In genomic region chr2:179561702-179562101, GRCh38 we compare ENCODE assay signal across 20 cellular contexts.
DNase-seq lines count a peak whose midpoint lies in the region; ATAC-seq and TF ChIP-seq lines count a peak whose summit lies in the region.
"Had no signal": no experiment of that assay in that cellular context is flagged by ENCODE, and none has a peak within 500 bp of the region (broad histone marks: within the 10 kb centered on the region; RNA-seq: fewer than 3 reads in every experiment).

No MANE protein-coding gene starts in this region.

- H3K27me3 ChIP-seq in liver (ENCODE audit: control insufficient read depth in 4 of 4, insufficient read depth in 4 of 4, low read length in 3 of 4) (no peaks in the 10 kb centered on the region), stomach (no peaks in the 10 kb centered on the region)
- H3K27me3 ChIP-seq: BE2C, brain microvascular endothelial cell had no signal

- H3K4me3 ChIP-seq in liver (ENCODE audit: low read depth in 1 of 3, low read length in 3 of 3) (peak overlapping the region; percentile 45 to 53 (median 49)), stomach (peak overlapping the region; percentile 1 to 30 (median 14))
- H3K4me3 ChIP-seq: left ventricle myocardium inferior, SK-N-MC, skin epidermis had no signal

- H3K27ac ChIP-seq in liver (ENCODE audit: low read depth in 1 of 2, low read length in 2 of 2) (peak overlapping the region; percentile 49 to 70), stomach (peak overlapping the region in 4 of 5 donors; percentile 1 to 52 (median 34))
- H3K27ac ChIP-seq: brain microvascular endothelial cell, epithelial cell of prostate, left ventricle myocardium inferior, parathyroid adenoma, SK-N-MC, skin epidermis had no signal

- WGBS in liver = 24% methylated on average over 2 of the region's 2 CpGs
- WGBS in stomach, 5 donors = 26 to 60% (median 35%) methylated on average over 2 of the region's 2 CpGs

- ATAC-seq in GM18517 (IDR thresholded peaks at IDR 0.05; ENCODE audit: unreplicated experiment) (no peak), GM21825 (IDR thresholded peaks at IDR 0.05; ENCODE audit: unreplicated experiment) (no peak)
- ATAC-seq: activated CD4-positive, CD25-positive, alpha-beta regulatory T cell treated with anti-CD3 and anti-CD28 coated beads, Interleukin-2, amount 50 U/mL, for 24 hours; Panc1 had no signal

- TF ChIP-seq POLR2A in stomach (IDR thresholded peaks at IDR 0.05) = no peak

- peak; percentile 31 for DNase-seq in NCI-H1417 treated with DMSO at 0.1 percent for 48 hours (lab: John Stamatoyannopoulos, UW)
- peak; percentile 76 for DNase-seq in NCI-H2227 treated with DMSO at 0.1 percent for 48 hours (lab: John Stamatoyannopoulos, UW)
- DNase-seq in stomach = no peak
- DNase-seq in activated CD8-positive, alpha-beta memory T cell treated with anti-CD3 and anti-CD28 coated beads for 24 hours = no peak
- DNase-seq: BE2C; brain microvascular endothelial cell; Caco-2; HFFc6; left ventricle myocardium inferior; NCI-H526; stimulated activated CD4-positive, alpha-beta T cell treated with anti-CD3 and anti-CD28 coated beads, Interleukin-4, amount 100 ng/mL, for 24 hours had no signal

- H3K9ac ChIP-seq in liver (ENCODE audit: low read depth in 1 of 2, low read length in 2 of 2) = peak overlapping the region; percentile 56 to 78
- H3K9ac ChIP-seq: parathyroid adenoma had no signal

- H3K9me3 ChIP-seq in liver (ENCODE audit: control insufficient read depth in 4 of 4, low read length in 3 of 4) (no peaks in the 10 kb centered on the region), stomach (no peaks in the 10 kb centered on the region)
- H3K9me3 ChIP-seq: BE2C, Caco-2, left ventricle myocardium inferior had no signal

- TF ChIP-seq CTCF in liver (IDR thresholded peaks at IDR 0.05; ENCODE audit: low read depth, low read length, missing input control) (no peak), stomach (IDR thresholded peaks at IDR 0.05) (no peak)

- no peak for TF ChIP-seq RAD21 in liver (IDR thresholded peaks at IDR 0.05)

- intact Hi-C loops in stomach (cut with DNase I; ENCODE audit: low total_unique reads) = no loop called here

- TF ChIP-seq EP300 in stomach (IDR thresholded peaks at IDR 0.05) = no peak

- H3K4me1 ChIP-seq in liver (ENCODE audit: control insufficient read depth in 4 of 4, insufficient read depth in 4 of 4, low read length in 3 of 4) = peaks cover 4 to 37% (median 16%) of the 10 kb centered on the region in 4 donors
- H3K4me1 ChIP-seq in stomach = no peaks in the 10 kb centered on the region
- H3K4me1 ChIP-seq: BE2C, left ventricle myocardium inferior, parathyroid adenoma had no signal

- H3K36me3 ChIP-seq in liver (ENCODE audit: control insufficient read depth in 4 of 4, insufficient read depth in 3 of 4, low read depth in 1 of 4, low read length in 3 of 4) = no peaks in the 10 kb centered on the region
- H3K36me3 ChIP-seq in stomach = no peaks in the 10 kb centered on the region
- H3K36me3 ChIP-seq: BE2C, brain microvascular endothelial cell, left ventricle myocardium inferior had no signal

TF ChIP-seq in liver, 16 proteins besides CTCF, POLR2A, EP300 and RAD21:
- TF ChIP-seq RXRA (IDR thresholded peaks at IDR 0.05) (no peak), YY1 (IDR thresholded peaks at IDR 0.05) (peak; percentile 56), ZBTB33 (IDR thresholded peaks at IDR 0.05) (no peak)

Comparison
In these comparisons a context has a peak if more than half of its experiments do, and no peak if none do; other contexts are left out.
1. DNase-seq: peak in NCI-H1417 treated with DMSO at 0.1 percent for 48 hours (single experiment) and NCI-H2227 treated with DMSO at 0.1 percent for 48 hours (single experiment); none in stomach (single experiment) and activated CD8-positive, alpha-beta memory T cell treated with anti-CD3 and anti-CD28 coated beads for 24 hours (single experiment).